In the genomic region with DNA sequence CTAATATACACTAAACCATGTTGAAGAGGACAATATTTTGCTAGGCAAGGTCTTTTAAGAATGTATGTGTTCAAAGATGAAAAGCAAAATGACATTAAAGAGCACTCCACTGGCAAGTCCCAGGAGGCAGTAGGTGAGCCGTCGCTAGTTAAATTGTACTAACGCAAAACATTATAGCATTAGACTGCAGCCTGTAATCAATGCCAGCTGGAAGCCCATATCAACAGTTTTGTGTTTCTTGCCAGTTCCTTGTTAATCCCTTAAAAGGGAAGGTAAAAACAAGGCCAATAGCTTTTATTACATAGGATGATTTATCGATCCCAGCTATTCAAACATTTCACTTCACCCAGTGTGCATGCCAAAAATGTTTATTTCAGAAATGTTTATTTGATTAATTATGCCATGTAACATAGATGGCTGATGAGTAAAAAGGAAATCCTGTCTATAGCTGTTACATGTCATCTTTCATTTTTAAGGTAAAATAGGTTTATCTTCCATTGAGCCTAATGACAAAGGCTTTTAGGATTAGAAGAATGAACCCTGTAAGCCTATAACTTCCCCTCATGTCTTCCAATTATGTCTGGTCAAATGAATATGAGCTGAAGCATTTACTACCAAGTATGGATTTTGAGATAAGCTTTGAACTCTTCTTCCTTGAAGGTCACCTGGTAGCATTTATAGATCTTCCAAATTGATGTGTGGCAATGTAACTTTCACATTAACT, we compare ENCODE assay signal across 20 cellular contexts.
DNase-seq lines count a peak whose midpoint lies in the region; FAIRE-seq and TF ChIP-seq lines count a peak whose summit lies in the region.
"Had no signal": no experiment of that assay in that cellular context is flagged by ENCODE, and none has a peak within 500 bp of the region (broad histone marks: within the 10 kb centered on the region; RNA-seq: fewer than 3 reads in every experiment).

No MANE protein-coding gene starts in this region.

- TF ChIP-seq CTCF in foreskin fibroblast (IDR thresholded peaks at IDR 0.05; ENCODE audit: low read depth, low read length) (no peak), suprapubic skin (IDR thresholded peaks at IDR 0.05) (no peak)

- no peak for FAIRE-seq in H54 (lab: Jason Lieb, UNC)
- FAIRE-seq: GM18507 had no signal

- DNase-seq in HS-5 (ENCODE audit: low read depth) (peak; percentile 23), NCI-H146 (lab: John Stamatoyannopoulos, UW) (peak; percentile 77), NCI-H345 treated with DMSO at 0.1 percent for 48 hours (lab: John Stamatoyannopoulos, UW; ENCODE audit: unreplicated experiment) (peak; percentile 42), foreskin fibroblast (peak; percentile 56 to 78), suprapubic skin (ENCODE audit: low spot score in 2 of 2) (no peak), NCI-H510A (lab: John Stamatoyannopoulos, UW) (no peak), H54 (ENCODE audit: insufficient read length, low spot score) (no peak)
- DNase-seq: activated CD8-positive, alpha-beta T cell treated with anti-CD3 and anti-CD28 coated beads for 36 hours; activated naive CD4-positive, alpha-beta T cell treated with anti-CD3 and anti-CD28 coated beads, Interleukin-2, amount 10 ng/mL, durations not matched to agents 7 days and 5 days; activated T-cell treated with anti-CD3 and anti-CD28 coated beads, Interleukin-2, amount 50 U/mL, for 4 hours; anterior cingulate cortex; BE2C; foreskin melanocyte; HFFc6; kidney glomerular epithelial cell; right cardiac atrium; stimulated activated CD4-positive, alpha-beta T cell treated with anti-CD3 and anti-CD28 coated beads, Interleukin-12 subunit alpha, Interleukin-12 subunit beta, amount 100 ng/mL, for 4 hours; stimulated activated CD8-positive, alpha-beta memory T cell treated with anti-CD3 and anti-CD28 coated beads, Interleukin-4, amount 100 ng/mL, for 48 hours had no signal

- no peaks in the 10 kb centered on the region for H3K4me1 ChIP-seq in suprapubic skin
- H3K4me1 ChIP-seq: BE2C had no signal

- no peak overlapping the region for H3K4me3 ChIP-seq in foreskin fibroblast (ENCODE audit: low read depth in 1 of 2, low read length in 2 of 2)
- H3K4me3 ChIP-seq in suprapubic skin = no peak overlapping the region

- 37% methylated on average over 4 of the region's 4 CpGs for WGBS in suprapubic skin

- peaks cover 4% of the 10 kb centered on the region for H3K27me3 ChIP-seq in suprapubic skin
- H3K27me3 ChIP-seq: BE2C had no signal

- H3K9me3 ChIP-seq in suprapubic skin = no peaks in the 10 kb centered on the region
- H3K9me3 ChIP-seq: BE2C had no signal

- TF ChIP-seq POLR2A in suprapubic skin (IDR thresholded peaks at IDR 0.05) (no peak), H54 (IDR thresholded peaks at IDR 0.05; ENCODE audit: low read depth, low read length) (no peak)

- no peak overlapping the region for H3K27ac ChIP-seq in suprapubic skin
- H3K27ac ChIP-seq: RWPE1 had no signal

- no peak for TF ChIP-seq EP300 in suprapubic skin (IDR thresholded peaks at IDR 0.05)

- no peaks in the 10 kb centered on the region for H3K36me3 ChIP-seq in suprapubic skin
- H3K36me3 ChIP-seq: BE2C had no signal

Comparison
In these comparisons a context has a peak if more than half of its experiments do, and no peak if none do; other contexts are left out.
1. DNase-seq: peak in HS-5 (single experiment), NCI-H146 (single experiment), NCI-H345 treated with DMSO at 0.1 percent for 48 hours (single experiment) and foreskin fibroblast (2 of 2); none in suprapubic skin (0 of 2), NCI-H510A (single experiment) and H54 (single experiment).